ENCODE assay signal across 17 cellular contexts in the genomic region with DNA sequence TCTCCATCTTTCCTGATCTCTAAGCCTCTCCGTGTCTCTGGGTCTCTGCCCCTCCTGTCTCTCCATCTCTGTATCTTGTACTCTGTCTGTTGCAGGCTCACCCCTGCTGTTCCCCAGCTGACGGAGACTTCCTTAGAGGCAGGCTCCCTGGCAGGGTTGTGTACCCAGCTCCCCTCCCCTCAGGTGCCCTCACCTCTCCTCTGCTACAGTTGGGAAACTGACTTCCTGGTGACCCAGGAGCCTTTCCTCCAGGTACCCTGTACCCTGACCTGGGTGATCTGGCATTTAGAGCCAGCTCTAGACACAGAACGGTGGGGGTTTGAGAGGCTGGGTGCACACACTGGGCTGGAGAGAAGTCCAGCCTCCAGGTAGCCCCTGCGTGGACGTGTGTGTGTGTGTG. TPM values are rescaled to one million over a fixed set of nuclear protein-coding genes. Genes with fewer than 3 reads are reported as not detected.
A peak's percentile ranks its signal among the peaks of the same experiment; 100 is the strongest.
DNase-seq lines count a peak whose midpoint lies in the region; ATAC-seq, FAIRE-seq and TF ChIP-seq lines count a peak whose summit lies in the region.
"Had no signal": no experiment of that assay in that cellular context is flagged by ENCODE, and none has a peak within 500 bp of the region (broad histone marks: within the 10 kb centered on the region; RNA-seq: fewer than 3 reads in every experiment).

No MANE protein-coding gene starts in this region.

- H3K23ac ChIP-seq in mesenchymal stem cell (ENCODE audit: low read length in 2 of 2) = no peak overlapping the region

- no peak overlapping the region for H3K18ac ChIP-seq in mesenchymal stem cell (ENCODE audit: low read depth in 1 of 2, low read length in 2 of 2)

- H3K4me3 ChIP-seq in HEK293 (ENCODE audit: low read depth, low read length) (no peak overlapping the region), astrocyte (ENCODE audit: insufficient read depth, low read depth, low read length) (no peak overlapping the region), mesenchymal stem cell (ENCODE audit: insufficient read depth in 1 of 2, low read depth in 1 of 2, low read length in 2 of 2) (no peak overlapping the region), skeletal muscle tissue (ENCODE audit: low read length in 3 of 3) (peak overlapping the region in 2 of 3 donors; percentile 19 to 49)
- no peak overlapping the region for H3K4me3 ChIP-seq in CD8-positive, alpha-beta T cell (ENCODE audit: low read depth, low read length)
- H3K4me3 ChIP-seq: cardiac muscle cell, upper lobe of right lung had no signal

- peaks cover 48% of the 10 kb centered on the region for H3K4me1 Mint-ChIP-seq in astrocyte (ENCODE audit: low read depth, unreplicated experiment)
- H3K4me1 Mint-ChIP-seq in CD8-positive, alpha-beta T cell (ENCODE audit: low read depth) = peaks cover 33% of the 10 kb centered on the region
- peaks cover 7% of the 10 kb centered on the region for H3K4me1 Mint-ChIP-seq in activated naive CD4-positive, alpha-beta T cell treated with anti-CD3 and anti-CD28 coated beads, Interleukin-2, amount 10 ng/mL, durations not matched to agents 7 days and 5 days

- peak overlapping the region; percentile 60 for H3K4me3 Mint-ChIP-seq in astrocyte (ENCODE audit: unreplicated experiment)
- H3K4me3 Mint-ChIP-seq in CD8-positive, alpha-beta T cell = no peak overlapping the region
- no peak overlapping the region for H3K4me3 Mint-ChIP-seq in activated naive CD4-positive, alpha-beta T cell treated with anti-CD3 and anti-CD28 coated beads, Interleukin-2, amount 10 ng/mL, durations not matched to agents 7 days and 5 days

- H3K36me3 Mint-ChIP-seq in astrocyte (ENCODE audit: low read depth, unreplicated experiment) = peaks cover 28% of the 10 kb centered on the region
- peaks cover 2% of the 10 kb centered on the region for H3K36me3 Mint-ChIP-seq in CD8-positive, alpha-beta T cell
- H3K36me3 Mint-ChIP-seq in activated naive CD4-positive, alpha-beta T cell treated with anti-CD3 and anti-CD28 coated beads, Interleukin-2, amount 10 ng/mL, durations not matched to agents 7 days and 5 days = no peaks in the 10 kb centered on the region

- H3K36me3 ChIP-seq in HEK293 (ENCODE audit: control insufficient read depth in 2 of 2, insufficient read depth in 1 of 2, low read length in 2 of 2) (peaks cover 0 to 21% of the 10 kb centered on the region in 2 experiments; a peak in 1 of 3 replicates), astrocyte (ENCODE audit: insufficient read depth, low read length) (peaks cover 5% of the 10 kb centered on the region), mesenchymal stem cell (ENCODE audit: control insufficient read depth in 1 of 2, insufficient read depth in 2 of 2, low read depth in 1 of 2, low read length in 2 of 2) (peaks cover 59 to 85% of the 10 kb centered on the region in 2 experiments), skeletal muscle tissue (ENCODE audit: control insufficient read depth in 3 of 3, insufficient read depth in 3 of 3, low read length in 3 of 3) (peaks cover 14 to 29% (median 26%) of the 10 kb centered on the region in 3 donors)
- no peaks in the 10 kb centered on the region for H3K36me3 ChIP-seq in CD8-positive, alpha-beta T cell (ENCODE audit: insufficient read depth, low read length)

- no peaks in the 10 kb centered on the region for H3K9me3 ChIP-seq in HEK293 (ENCODE audit: control insufficient read depth, insufficient read depth, low read depth, low read length)
- no peaks in the 10 kb centered on the region for H3K9me3 ChIP-seq in astrocyte (ENCODE audit: insufficient read depth, low read depth, low read length)
- H3K9me3 ChIP-seq in mesenchymal stem cell (ENCODE audit: control insufficient read depth, low read length) = no peaks in the 10 kb centered on the region
- H3K9me3 ChIP-seq in skeletal muscle tissue (ENCODE audit: control insufficient read depth in 3 of 3, low read length in 3 of 3) = no peaks in the 10 kb centered on the region
- no peaks in the 10 kb centered on the region for H3K9me3 ChIP-seq in CD8-positive, alpha-beta T cell (ENCODE audit: low read length)
- H3K9me3 ChIP-seq: upper lobe of right lung had no signal

- H2AFZ ChIP-seq in astrocyte (ENCODE audit: low read depth, low read length) (no peak overlapping the region), mesenchymal stem cell (ENCODE audit: low read depth, low read length) (no peak overlapping the region)

- no peak for FAIRE-seq in astrocyte (lab: Jason Lieb, UNC)
- FAIRE-seq: endometrium had no signal

- no peaks in the 10 kb centered on the region for H3K9me3 Mint-ChIP-seq in astrocyte (ENCODE audit: unreplicated experiment)
- H3K9me3 Mint-ChIP-seq in CD8-positive, alpha-beta T cell = no peaks in the 10 kb centered on the region
- H3K9me3 Mint-ChIP-seq in activated naive CD4-positive, alpha-beta T cell treated with anti-CD3 and anti-CD28 coated beads, Interleukin-2, amount 10 ng/mL, durations not matched to agents 7 days and 5 days = no peaks in the 10 kb centered on the region

- H4K91ac ChIP-seq in mesenchymal stem cell (ENCODE audit: low read length) = no peak overlapping the region

- H3K14ac ChIP-seq in mesenchymal stem cell (ENCODE audit: low read length in 2 of 2) = peak overlapping the region in 1 of 2 experiments; percentile 51

- H2BK5ac ChIP-seq in mesenchymal stem cell (ENCODE audit: low read depth, low read length, poor library complexity, severe bottlenecking) = peak overlapping the region; percentile 20

- no peak for ATAC-seq in CD8-positive, alpha-beta T cell
- ATAC-seq: upper lobe of right lung had no signal

- TF ChIP-seq CTCF in HEK293 (tag by site-specific recombination; IDR thresholded peaks at IDR 0.05) (no peak), astrocyte (IDR thresholded peaks at IDR 0.05; ENCODE audit: insufficient read depth, low read depth, low read length) (no peak), GM20000 (IDR thresholded peaks at IDR 0.05; ENCODE audit: extremely low read depth, missing control alignments) (no peak)
- no peak for TF ChIP-seq CTCF in CD8-positive, alpha-beta T cell (IDR thresholded peaks at IDR 0.05)

- H2BK120ac ChIP-seq in mesenchymal stem cell (ENCODE audit: low read depth, low read length) = no peak overlapping the region

- POLR2A ChIA-PET in HEK293 (lab: Yijun Ruan, JAX) = no interaction called here
- POLR2A ChIA-PET in CD8-positive, alpha-beta T cell (lab: Charles Lee) = no interaction called here

- H3K4me1 ChIP-seq in HEK293 (ENCODE audit: control insufficient read depth, insufficient read depth, low read length) = no peaks in the 10 kb centered on the region
- H3K4me1 ChIP-seq in astrocyte (ENCODE audit: insufficient read depth, low read length) = peaks cover 62% of the 10 kb centered on the region
- peaks cover 82% of the 10 kb centered on the region for H3K4me1 ChIP-seq in mesenchymal stem cell (ENCODE audit: control insufficient read depth, insufficient read depth, low read depth, low read length)
- peaks cover 83 to 95% (median 92%) of the 10 kb centered on the region in 3 donors for H3K4me1 ChIP-seq in skeletal muscle tissue (ENCODE audit: control insufficient read depth in 3 of 3, insufficient read depth in 3 of 3, low read length in 3 of 3)
- peaks cover 15% of the 10 kb centered on the region for H3K4me1 ChIP-seq in CD8-positive, alpha-beta T cell (ENCODE audit: insufficient read depth, low read length)

- peak overlapping the region; percentile 47 for H2AK5ac ChIP-seq in mesenchymal stem cell (ENCODE audit: low read length, severe bottlenecking)

- H3K27ac Mint-ChIP-seq in astrocyte (ENCODE audit: unreplicated experiment) = peak overlapping the region; percentile 63
- H3K27ac Mint-ChIP-seq in CD8-positive, alpha-beta T cell = no peak overlapping the region
- no peak overlapping the region for H3K27ac Mint-ChIP-seq in activated naive CD4-positive, alpha-beta T cell treated with anti-CD3 and anti-CD28 coated beads, Interleukin-2, amount 10 ng/mL, durations not matched to agents 7 days and 5 days

- H3K27ac ChIP-seq in HEK293 (ENCODE audit: extremely low read depth, low read depth, low read length) = no peak overlapping the region
- H3K27ac ChIP-seq in astrocyte (ENCODE audit: low read depth, low read length) = no peak overlapping the region
- peak overlapping the region; percentile 48 for H3K27ac ChIP-seq in mesenchymal stem cell (ENCODE audit: low read length, poor library complexity, severe bottlenecking)
- H3K27ac ChIP-seq in skeletal muscle tissue (ENCODE audit: low read depth, low read length) = peak overlapping the region; percentile 96
- no peak overlapping the region for H3K27ac ChIP-seq in CD8-positive, alpha-beta T cell (ENCODE audit: low read depth, low read length)
- H3K27ac ChIP-seq: cardiac muscle cell, upper lobe of right lung, VCaP had no signal

- CTCF ChIA-PET in HEK293 (lab: Yijun Ruan, JAX) = interaction anchor here (0.7 to 2.8 kb wide), 4 partner anchors 16 to 421 kb away, joined by 3 to 9 read pairs (median 6); no protein-coding TSS in a partner anchor
- CTCF ChIA-PET in CD8-positive, alpha-beta T cell (lab: Charles Lee) = interaction anchor here (1.1 to 4.0 kb wide), 3 partner anchors 9 to 264 kb away, joined by 4 to 25 read pairs (median 5); no protein-coding TSS in a partner anchor
- CTCF ChIA-PET in activated naive CD4-positive, alpha-beta T cell treated with anti-CD3 and anti-CD28 coated beads, Interleukin-2, amount 10 ng/mL, durations not matched to agents 7 days and 5 days (lab: Charles Lee) = interaction anchor here (0.6 to 1.2 kb wide), 3 partner anchors 16 to 87 kb away, joined by 3 to 4 read pairs (median 4); no protein-coding TSS in a partner anchor

- H2BK12ac ChIP-seq in mesenchymal stem cell (ENCODE audit: low read length in 2 of 2) = no peak overlapping the region

- H4K20me1 ChIP-seq in astrocyte (ENCODE audit: insufficient read depth, low read length) = peaks cover 35% of the 10 kb centered on the region

- DNase-seq in astrocyte (ENCODE audit: low read depth) = no peak
- no peak for DNase-seq in mesenchymal stem cell
- DNase-seq in CD8-positive, alpha-beta T cell = no peak
- no peak for DNase-seq in activated naive CD4-positive, alpha-beta T cell treated with anti-CD3 and anti-CD28 coated beads, Interleukin-2, amount 10 ng/mL, durations not matched to agents 7 days and 5 days
- DNase-seq in GM20000 (ENCODE audit: low spot score) = no peak
- DNase-seq: AML-193; foreskin fibroblast; Karpas-422; NCI-H345; stimulated activated CD4-positive, alpha-beta T cell treated with anti-CD3 and anti-CD28 coated beads, Interleukin-1b, Interleukin-23, amount 100 ng/mL, for 48 hours; SW 1271; upper lobe of right lung had no signal

- H3K4ac ChIP-seq in mesenchymal stem cell (ENCODE audit: low read depth in 1 of 2, low read length in 2 of 2) = no peak overlapping the region

- no peak overlapping the region for H2BK15ac ChIP-seq in mesenchymal stem cell (ENCODE audit: low read depth, poor library complexity, severe bottlenecking)

- H3K27me3 Mint-ChIP-seq in astrocyte (ENCODE audit: low read depth, unreplicated experiment) = no peaks in the 10 kb centered on the region
- H3K27me3 Mint-ChIP-seq in CD8-positive, alpha-beta T cell (ENCODE audit: low read depth) = no peaks in the 10 kb centered on the region
- peaks cover 55% of the 10 kb centered on the region for H3K27me3 Mint-ChIP-seq in activated naive CD4-positive, alpha-beta T cell treated with anti-CD3 and anti-CD28 coated beads, Interleukin-2, amount 10 ng/mL, durations not matched to agents 7 days and 5 days

- H3K79me2 ChIP-seq in astrocyte (ENCODE audit: insufficient read depth, low read length) = peaks cover 30% of the 10 kb centered on the region

- peak overlapping the region; percentile 31 for H4K8ac ChIP-seq in mesenchymal stem cell (ENCODE audit: low read length)

- peaks cover 5% of the 10 kb centered on the region for H3K79me1 ChIP-seq in mesenchymal stem cell (replicated peaks; ENCODE audit: low read length, poor library complexity, severe bottlenecking)

- intact Hi-C loops in CD8-positive, alpha-beta T cell (cut with DNase I, micrococcal nuclease) = no loop called here

- no peaks in the 10 kb centered on the region for H3K27me3 ChIP-seq in astrocyte (ENCODE audit: insufficient read depth, low read length)
- H3K27me3 ChIP-seq in mesenchymal stem cell (ENCODE audit: control insufficient read depth in 1 of 2, insufficient read depth in 1 of 2, low read length in 2 of 2) = no peaks in the 10 kb centered on the region
- H3K27me3 ChIP-seq in skeletal muscle tissue (ENCODE audit: control insufficient read depth in 3 of 3, insufficient read depth in 3 of 3, low read length in 3 of 3) = no peaks in the 10 kb centered on the region
- H3K27me3 ChIP-seq in CD8-positive, alpha-beta T cell (ENCODE audit: insufficient read depth, low read length) = no peaks in the 10 kb centered on the region
- H3K27me3 ChIP-seq: cardiac muscle cell, upper lobe of right lung had no signal

- 86% methylated on average over 5 of the region's 5 CpGs for WGBS in mesenchymal stem cell

- H3K9ac ChIP-seq in astrocyte (ENCODE audit: low read length) = no peak overlapping the region
- H3K9ac ChIP-seq in mesenchymal stem cell (ENCODE audit: low read length) = no peak overlapping the region
- peak overlapping the region; percentile 69 to 84 (median 75) for H3K9ac ChIP-seq in skeletal muscle tissue (ENCODE audit: low read depth in 1 of 3, low read length in 3 of 3)

- H3K4me2 ChIP-seq in astrocyte (ENCODE audit: low read length) = no peak overlapping the region
- H3K4me2 ChIP-seq in mesenchymal stem cell (ENCODE audit: low read length, poor library complexity, severe bottlenecking) = peak overlapping the region; percentile 25

RNA-seq across cellular contexts. Expression of gene CXXC5, which starts 37.7 kb away (rescaled TPM):
- total RNA-seq in astrocyte = 151 and 185 TPM in 2 replicates
- 75.1 TPM for polyA plus RNA-seq in mesenchymal stem cell (2013, experiment 1 of 2)
- 76.7 TPM for polyA plus RNA-seq in mesenchymal stem cell (2013, experiment 2 of 2)
- 66.8 TPM for total RNA-seq in skeletal muscle tissue
- total RNA-seq in CD8-positive, alpha-beta T cell = 1 to 10 TPM; 4.1 to 4.7 TPM

Comparison
In these comparisons a context has a peak if more than half of its experiments do, and no peak if none do; other contexts are left out.
1. H3K27ac ChIP-seq: peak in mesenchymal stem cell (single experiment) and skeletal muscle tissue (single experiment); none in HEK293 (single experiment), astrocyte (single experiment) and CD8-positive, alpha-beta T cell (single experiment).
2. H3K4me3 ChIP-seq: peak in skeletal muscle tissue (2 of 3); none in HEK293 (single experiment), astrocyte (single experiment), mesenchymal stem cell (0 of 2) and CD8-positive, alpha-beta T cell (single experiment).
3. H3K9ac ChIP-seq: peak in skeletal muscle tissue (3 of 3); none in astrocyte (single experiment) and mesenchymal stem cell (single experiment).
4. RNA of gene CXXC5, which starts 37.7 kb away (total RNA-seq): 151 to 185 TPM in astrocyte and 66.8 TPM in skeletal muscle tissue (single experiment); 4.1 to 4.7 TPM in CD8-positive, alpha-beta T cell; every median in the first group is over 10 times any median in the second.